ENCODE assay signal across 1 cellular context in the genomic region with DNA sequence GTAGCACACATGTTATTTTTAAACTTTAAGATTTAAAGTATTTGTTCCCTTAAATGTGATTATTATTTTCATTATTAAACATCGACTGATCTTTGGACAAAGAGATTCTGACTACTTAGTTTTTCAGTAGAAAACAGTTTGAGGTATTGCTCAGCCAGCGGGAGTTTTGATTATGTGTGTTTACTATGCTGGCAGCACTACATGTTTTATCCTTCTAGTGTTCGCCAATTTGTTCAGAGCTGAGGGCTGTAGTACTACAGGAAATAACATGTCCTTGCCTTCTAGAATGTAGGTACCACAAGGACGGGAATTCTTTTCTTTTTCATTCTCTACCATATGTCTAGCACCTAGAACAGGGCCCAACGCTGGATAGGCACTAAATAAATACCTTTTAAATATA.
TF ChIP-seq lines count a peak whose summit lies in the region.

No MANE protein-coding gene starts in this region.

TF ChIP-seq in HepG2, 621 proteins besides CTCF, POLR2A, EP300 and RAD21 (continued from another document):
- TF ChIP-seq, protein P1, sequence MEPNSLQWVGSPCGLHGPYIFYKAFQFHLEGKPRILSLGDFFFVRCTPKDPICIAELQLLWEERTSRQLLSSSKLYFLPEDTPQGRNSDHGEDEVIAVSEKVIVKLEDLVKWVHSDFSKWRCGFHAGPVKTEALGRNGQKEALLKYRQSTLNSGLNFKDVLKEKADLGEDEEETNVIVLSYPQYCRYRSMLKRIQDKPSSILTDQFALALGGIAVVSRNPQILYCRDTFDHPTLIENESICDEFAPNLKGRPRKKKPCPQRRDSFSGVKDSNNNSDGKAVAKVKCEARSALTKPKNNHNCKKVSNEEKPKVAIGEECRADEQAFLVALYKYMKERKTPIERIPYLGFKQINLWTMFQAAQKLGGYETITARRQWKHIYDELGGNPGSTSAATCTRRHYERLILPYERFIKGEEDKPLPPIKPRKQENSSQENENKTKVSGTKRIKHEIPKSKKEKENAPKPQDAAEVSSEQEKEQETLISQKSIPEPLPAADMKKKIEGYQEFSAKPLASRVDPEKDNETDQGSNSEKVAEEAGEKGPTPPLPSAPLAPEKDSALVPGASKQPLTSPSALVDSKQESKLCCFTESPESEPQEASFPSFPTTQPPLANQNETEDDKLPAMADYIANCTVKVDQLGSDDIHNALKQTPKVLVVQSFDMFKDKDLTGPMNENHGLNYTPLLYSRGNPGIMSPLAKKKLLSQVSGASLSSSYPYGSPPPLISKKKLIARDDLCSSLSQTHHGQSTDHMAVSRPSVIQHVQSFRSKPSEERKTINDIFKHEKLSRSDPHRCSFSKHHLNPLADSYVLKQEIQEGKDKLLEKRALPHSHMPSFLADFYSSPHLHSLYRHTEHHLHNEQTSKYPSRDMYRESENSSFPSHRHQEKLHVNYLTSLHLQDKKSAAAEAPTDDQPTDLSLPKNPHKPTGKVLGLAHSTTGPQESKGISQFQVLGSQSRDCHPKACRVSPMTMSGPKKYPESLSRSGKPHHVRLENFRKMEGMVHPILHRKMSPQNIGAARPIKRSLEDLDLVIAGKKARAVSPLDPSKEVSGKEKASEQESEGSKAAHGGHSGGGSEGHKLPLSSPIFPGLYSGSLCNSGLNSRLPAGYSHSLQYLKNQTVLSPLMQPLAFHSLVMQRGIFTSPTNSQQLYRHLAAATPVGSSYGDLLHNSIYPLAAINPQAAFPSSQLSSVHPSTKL (CRISPR knock-in tag; IDR thresholded peaks at IDR 0.05): no peak
- TF ChIP-seq RARA (CRISPR knock-in tag; IDR thresholded peaks at IDR 0.05) (no peak), ZNF672 (CRISPR knock-in tag; IDR thresholded peaks at IDR 0.05) (no peak), MBD4 (IDR thresholded peaks at IDR 0.05; ENCODE audit: borderline replicate concordance, low read length) (no peak), ZNF354B (CRISPR knock-in tag; IDR thresholded peaks at IDR 0.05) (no peak), ZSCAN9 (CRISPR knock-in tag; IDR thresholded peaks at IDR 0.05; ENCODE audit: borderline replicate concordance) (no peak), ZNF20 (CRISPR knock-in tag; IDR thresholded peaks at IDR 0.05) (no peak)
- TF ChIP-seq, protein P2, sequence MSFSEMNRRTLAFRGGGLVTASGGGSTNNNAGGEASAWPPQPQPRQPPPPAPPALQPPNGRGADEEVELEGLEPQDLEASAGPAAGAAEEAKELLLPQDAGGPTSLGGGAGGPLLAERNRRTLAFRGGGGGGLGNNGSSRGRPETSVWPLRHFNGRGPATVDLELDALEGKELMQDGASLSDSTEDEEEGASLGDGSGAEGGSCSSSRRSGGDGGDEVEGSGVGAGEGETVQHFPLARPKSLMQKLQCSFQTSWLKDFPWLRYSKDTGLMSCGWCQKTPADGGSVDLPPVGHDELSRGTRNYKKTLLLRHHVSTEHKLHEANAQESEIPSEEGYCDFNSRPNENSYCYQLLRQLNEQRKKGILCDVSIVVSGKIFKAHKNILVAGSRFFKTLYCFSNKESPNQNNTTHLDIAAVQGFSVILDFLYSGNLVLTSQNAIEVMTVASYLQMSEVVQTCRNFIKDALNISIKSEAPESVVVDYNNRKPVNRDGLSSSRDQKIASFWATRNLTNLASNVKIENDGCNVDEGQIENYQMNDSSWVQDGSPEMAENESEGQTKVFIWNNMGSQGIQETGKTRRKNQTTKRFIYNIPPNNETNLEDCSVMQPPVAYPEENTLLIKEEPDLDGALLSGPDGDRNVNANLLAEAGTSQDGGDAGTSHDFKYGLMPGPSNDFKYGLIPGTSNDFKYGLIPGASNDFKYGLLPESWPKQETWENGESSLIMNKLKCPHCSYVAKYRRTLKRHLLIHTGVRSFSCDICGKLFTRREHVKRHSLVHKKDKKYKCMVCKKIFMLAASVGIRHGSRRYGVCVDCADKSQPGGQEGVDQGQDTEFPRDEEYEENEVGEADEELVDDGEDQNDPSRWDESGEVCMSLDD (CRISPR knock-in tag; IDR thresholded peaks at IDR 0.05; ENCODE audit: borderline replicate concordance): no peak
- TF ChIP-seq, protein P3, sequence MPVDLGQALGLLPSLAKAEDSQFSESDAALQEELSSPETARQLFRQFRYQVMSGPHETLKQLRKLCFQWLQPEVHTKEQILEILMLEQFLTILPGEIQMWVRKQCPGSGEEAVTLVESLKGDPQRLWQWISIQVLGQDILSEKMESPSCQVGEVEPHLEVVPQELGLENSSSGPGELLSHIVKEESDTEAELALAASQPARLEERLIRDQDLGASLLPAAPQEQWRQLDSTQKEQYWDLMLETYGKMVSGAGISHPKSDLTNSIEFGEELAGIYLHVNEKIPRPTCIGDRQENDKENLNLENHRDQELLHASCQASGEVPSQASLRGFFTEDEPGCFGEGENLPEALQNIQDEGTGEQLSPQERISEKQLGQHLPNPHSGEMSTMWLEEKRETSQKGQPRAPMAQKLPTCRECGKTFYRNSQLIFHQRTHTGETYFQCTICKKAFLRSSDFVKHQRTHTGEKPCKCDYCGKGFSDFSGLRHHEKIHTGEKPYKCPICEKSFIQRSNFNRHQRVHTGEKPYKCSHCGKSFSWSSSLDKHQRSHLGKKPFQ (CRISPR knock-in tag; IDR thresholded peaks at IDR 0.05; ENCODE audit: insufficient replicate concordance): no peak
TF ChIP-seq in HepG2: peak in this region for 0.
